ENCODE assay signal across 8 cellular contexts in genomic region chr16:57299719-57300386, GRCh38. TPM values are rescaled to one million over a fixed set of nuclear protein-coding genes. Genes with fewer than 3 reads are reported as not detected.
DNase-seq lines count a peak whose midpoint lies in the region; ATAC-seq, FAIRE-seq and TF ChIP-seq lines count a peak whose summit lies in the region.

No MANE protein-coding gene starts in this region.

- 0 out of 2 replicates have a peak, but pooled peaks have one; percentile 67 for TF ChIP-seq CTCF in HEK293 (tag by site-specific recombination; IDR thresholded peaks at IDR 0.05)
- TF ChIP-seq CTCF in pancreas (IDR thresholded peaks at IDR 0.05) = peak in 3 of 4 donors; percentile 8 to 9 (median 9)
- peak in 4 of 5 experiments; percentile 21 to 87 (median 58) for TF ChIP-seq CTCF in tibial nerve (IDR thresholded peaks at IDR 0.05)

- intact Hi-C loops in Right ventricle myocardium superior (cut with DNase I) = loop anchor here (5.0 kb wide), 2 partner anchors 72 to 217 kb away; partner anchors contain the start of gene CX3CL1
- intact Hi-C loops in pancreas (cut with DNase I) = loop anchor here (2.0 to 10.0 kb wide), 5 partner anchors 115 to 217 kb away; no protein-coding TSS in a partner anchor

- POLR2A ChIA-PET in HEK293 (lab: Yijun Ruan, JAX) = interaction anchor here (0.8 to 2.1 kb wide), 7 partner anchors 15 to 147 kb away, joined by 4 to 14 read pairs (median 7); partner anchors contain the start of genes ARL2BP, CIAPIN1, COQ9 and PLLP

- H3K4me1 ChIP-seq in HEK293 (ENCODE audit: control insufficient read depth, insufficient read depth, low read length) (no peaks in the 10 kb centered on the region), pancreas (peaks cover 0 to 7% (median 0%) of the 10 kb centered on the region in 3 donors), tibial nerve (peaks cover 0 to 34% (median 13%) of the 10 kb centered on the region in 4 donors)

- DNase-seq in GF-D8 (lab: John Stamatoyannopoulos, UW) (peak; percentile 81), MV-4-11 (lab: John Stamatoyannopoulos, UW) (peak; percentile 93), SKM-1 (lab: John Stamatoyannopoulos, UW; ENCODE audit: unreplicated experiment) (peak; percentile 85), Right ventricle myocardium superior (peak; percentile 91), pancreas (peak; percentile 76 to 91 (median 82)), tibial nerve (ENCODE audit: low spot score in 2 of 2) (peak; percentile 84 to 93)
- DNase-seq in activated naive CD8-positive, alpha-beta T cell treated with anti-CD3 and anti-CD28 coated beads, Interleukin-2, amount 50 U/mL, for 16 hours (ENCODE audit: low read depth, low spot score) = peak; percentile 62

- ATAC-seq in Right ventricle myocardium superior (ENCODE audit: poor library complexity) (peak; percentile 86), pancreas (peak; percentile 67 to 81 (median 75))

- 0% methylated on average over 35 of the region's 35 CpGs for WGBS in pancreas, 2 donors
- WGBS in tibial nerve, 2 donors = 0% methylated on average over 34 to 35 of the region's 35 CpGs

- TF ChIP-seq EP300 in tibial nerve (IDR thresholded peaks at IDR 0.05) = peak; percentile 42 to 65

- no peaks in the 10 kb centered on the region for H3K36me3 ChIP-seq in HEK293 (ENCODE audit: control insufficient read depth in 2 of 2, insufficient read depth in 1 of 2, low read length in 2 of 2)
- H3K36me3 ChIP-seq in pancreas = no peaks in the 10 kb centered on the region
- no peaks in the 10 kb centered on the region for H3K36me3 ChIP-seq in tibial nerve

- H3K27me3 ChIP-seq in pancreas (no peaks in the 10 kb centered on the region), tibial nerve (no peaks in the 10 kb centered on the region)

- H3K9me3 ChIP-seq in HEK293 (ENCODE audit: control insufficient read depth, insufficient read depth, low read depth, low read length) = no peaks in the 10 kb centered on the region
- H3K9me3 ChIP-seq in pancreas = no peaks in the 10 kb centered on the region
- H3K9me3 ChIP-seq in tibial nerve = no peaks in the 10 kb centered on the region

- H3K27ac ChIP-seq in HEK293 (ENCODE audit: extremely low read depth, low read depth, low read length) = peak overlapping the region; percentile 33; the same call in 1 of the 2 replicates
- H3K27ac ChIP-seq in pancreas = peak overlapping the region; percentile 26 to 92 (median 78)
- peak overlapping the region; percentile 84 to 98 (median 88) for H3K27ac ChIP-seq in tibial nerve

- CTCF ChIA-PET in HEK293 (lab: Yijun Ruan, JAX) = interaction anchor here (0.6 to 9.4 kb wide), 24 partner anchors 9 to 707 kb away, joined by 3 to 290 read pairs (median 4); partner anchors contain the start of gene CPNE2

- peak in 1 of 2 donors; percentile 43 for TF ChIP-seq POLR2A in tibial nerve (IDR thresholded peaks at IDR 0.05)

- H3K4me3 ChIP-seq in HEK293 (ENCODE audit: low read depth, low read length) = peak overlapping the region; percentile 55
- peak overlapping the region in 2 of 4 donors; percentile 30 to 48 for H3K4me3 ChIP-seq in pancreas
- H3K4me3 ChIP-seq in tibial nerve = peak overlapping the region; percentile 33 to 50 (median 42)

- FAIRE-seq in pancreas (lab: Jason Lieb, UNC) = no peak

TF ChIP-seq in HEK293, 187 proteins besides CTCF, POLR2A, EP300 and RAD21 (continues in another document):
- TF ChIP-seq ZNF37A (tag by site-specific recombination; IDR thresholded peaks at IDR 0.05) (no peak), ZNF560 (tag by site-specific recombination; IDR thresholded peaks at IDR 0.05; ENCODE audit: borderline replicate concordance) (no peak), ZNF23 (tag by site-specific recombination; IDR thresholded peaks at IDR 0.05; ENCODE audit: borderline replicate concordance) (no peak), SETDB1 (IDR thresholded peaks at IDR 0.05; ENCODE audit: insufficient read length, low read length) (no peak), AEBP2 (tag by site-specific recombination; IDR thresholded peaks at IDR 0.05; ENCODE audit: borderline replicate concordance) (no peak), ZNF146 (tag by site-specific recombination; IDR thresholded peaks at IDR 0.05) (no peak), ZNF596 (tag by site-specific recombination; IDR thresholded peaks at IDR 0.05) (no peak; the same call in none of the 2 replicates), ZNF521 (tag by site-specific recombination; IDR thresholded peaks at IDR 0.05) (no peak), ZBTB17 (tag by site-specific recombination; IDR thresholded peaks at IDR 0.05) (peak; percentile 78), ZNF76 (tag by site-specific recombination; IDR thresholded peaks at IDR 0.05; ENCODE audit: borderline replicate concordance, low read depth) (no peak), REST (tag by site-specific recombination; IDR thresholded peaks at IDR 0.05) (no peak), ZNF549 (tag by site-specific recombination; IDR thresholded peaks at IDR 0.05) (no peak; the same call in 1 of the 2 replicates), ZNF600 (tag by site-specific recombination; IDR thresholded peaks at IDR 0.05) (peak; percentile 100), ZNF580 (tag by site-specific recombination; IDR thresholded peaks at IDR 0.05) (peak; percentile 69), RBAK (tag by site-specific recombination; IDR thresholded peaks at IDR 0.05) (no peak)
- TF ChIP-seq, protein P1, sequence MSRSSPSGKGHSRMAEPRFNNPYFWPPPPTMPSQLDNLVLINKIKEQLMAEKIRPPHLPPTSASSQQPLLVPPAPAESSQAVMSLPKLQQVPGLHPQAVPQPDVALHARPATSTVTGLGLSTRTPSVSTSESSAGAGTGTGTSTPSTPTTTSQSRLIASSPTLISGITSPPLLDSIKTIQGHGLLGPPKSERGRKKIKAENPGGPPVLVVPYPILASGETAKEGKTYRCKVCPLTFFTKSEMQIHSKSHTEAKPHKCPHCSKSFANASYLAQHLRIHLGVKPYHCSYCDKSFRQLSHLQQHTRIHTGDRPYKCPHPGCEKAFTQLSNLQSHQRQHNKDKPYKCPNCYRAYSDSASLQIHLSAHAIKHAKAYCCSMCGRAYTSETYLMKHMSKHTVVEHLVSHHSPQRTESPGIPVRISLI (tag by site-specific recombination; IDR thresholded peaks at IDR 0.05) = peak; percentile 87; the same call in 1 of the 2 replicates
- TF ChIP-seq, protein P2, sequence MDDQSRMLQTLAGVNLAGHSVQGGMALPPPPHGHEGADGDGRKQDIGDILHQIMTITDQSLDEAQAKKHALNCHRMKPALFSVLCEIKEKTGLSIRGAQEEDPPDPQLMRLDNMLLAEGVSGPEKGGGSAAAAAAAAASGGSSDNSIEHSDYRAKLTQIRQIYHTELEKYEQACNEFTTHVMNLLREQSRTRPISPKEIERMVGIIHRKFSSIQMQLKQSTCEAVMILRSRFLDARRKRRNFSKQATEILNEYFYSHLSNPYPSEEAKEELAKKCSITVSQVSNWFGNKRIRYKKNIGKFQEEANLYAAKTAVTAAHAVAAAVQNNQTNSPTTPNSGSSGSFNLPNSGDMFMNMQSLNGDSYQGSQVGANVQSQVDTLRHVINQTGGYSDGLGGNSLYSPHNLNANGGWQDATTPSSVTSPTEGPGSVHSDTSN (CRISPR knock-in tag; IDR thresholded peaks at IDR 0.05) = no peak

RNA-seq across cellular contexts. Expression of gene PLLP, which starts 15.4 kb away (rescaled TPM):
- total RNA-seq in Right ventricle myocardium superior = 3.2 TPM
- total RNA-seq in pancreas = 10 to 100 TPM; 10.8 to 29.9 (median 22.5) TPM
- 10 to 100 TPM; 22.2 to 34.3 TPM for polyA plus RNA-seq in pancreas
- total RNA-seq in tibial nerve = 100 to 1,000 TPM; 162 to 363 (median 321) TPM

RNA-seq across cellular contexts. Expression of gene ARL2BP, which starts 54.8 kb away (rescaled TPM):
- total RNA-seq in Right ventricle myocardium superior (58.2 TPM), pancreas (10 to 100 TPM; 12.3 to 22.5 (median 14.7) TPM), tibial nerve (10 to 100 TPM; 54.0 to 63.8 (median 55.5) TPM)
- 10 to 100 TPM; 10.8 to 20.2 TPM for polyA plus RNA-seq in pancreas

RNA-seq across cellular contexts. Expression of gene CCL22, which starts 58.7 kb away (rescaled TPM):
- total RNA-seq in Right ventricle myocardium superior = not detected
- under 1 TPM in 3 of 6 donors, not detected in 3; 0.09 to 0.85 (median 0.16) TPM for total RNA-seq in pancreas
- under 1 TPM in 1 of 2 donors, not detected in 1; 0.05 TPM for polyA plus RNA-seq in pancreas
- total RNA-seq in tibial nerve = not detected

Comparison
In these comparisons a context has a peak if more than half of its experiments do, and no peak if none do; other contexts are left out.
1. H3K27ac ChIP-seq: peak in every context shown above with its lines; median percentile 88 in tibial nerve; 78 in pancreas; 33 in HEK293.
2. CTCF ChIP-seq: peak in every context shown above with its lines; median percentile 67 in HEK293; 58 in tibial nerve; 9 in pancreas.
3. RNA of gene PLLP, which starts 15.4 kb away (total RNA-seq): 162 to 363 TPM in tibial nerve; 10.8 to 29.9 TPM in pancreas and 3.2 TPM in Right ventricle myocardium superior (single experiment); every median in the first group is over 4 times any median in the second.
4. Peak in every context shown above with its lines, with median percentiles within 50 percentile points of each other: DNase-seq.